Comparison of ENCODE assay signal across 9 cellular contexts in genomic region chr1:98054367-98054701, GRCh38.
DNase-seq lines count a peak whose midpoint lies in the region; ATAC-seq and TF ChIP-seq lines count a peak whose summit lies in the region.
"Had no signal": no experiment of that assay in that cellular context is flagged by ENCODE, and none has a peak within 500 bp of the region (broad histone marks: within the 10 kb centered on the region; RNA-seq: fewer than 3 reads in every experiment).

No MANE protein-coding gene starts in this region.

- no peak overlapping the region for H3K9ac ChIP-seq in fibroblast of lung (ENCODE audit: insufficient read depth, low read length)

- H3K4me1 ChIP-seq in RWPE2 (ENCODE audit: insufficient read depth, poor library complexity, severe bottlenecking): peaks cover 3% of the 10 kb centered on the region
- peaks cover 8% of the 10 kb centered on the region for H3K4me1 ChIP-seq in fibroblast of lung (ENCODE audit: control insufficient read depth, extremely low read depth, insufficient read depth, low read length)

- no peaks in the 10 kb centered on the region for H3K9me3 ChIP-seq in RWPE2 (ENCODE audit: severe bottlenecking)
- H3K9me3 ChIP-seq in fibroblast of lung (ENCODE audit: control insufficient read depth, insufficient read depth, low read depth, low read length): no peaks in the 10 kb centered on the region

- TF ChIP-seq CTCF in GM12875 (IDR thresholded peaks at IDR 0.05; ENCODE audit: borderline replicate concordance, insufficient read depth, low read depth, low read length): no peak
- TF ChIP-seq CTCF in RWPE2 (IDR thresholded peaks at IDR 0.05; ENCODE audit: poor library complexity, severe bottlenecking): peak; percentile 76
- no peak for TF ChIP-seq CTCF in fibroblast of lung (conservative IDR thresholded peaks at IDR 0.05 in 1 of 2, IDR thresholded peaks at IDR 0.05 in 1 of 2; ENCODE audit: low read depth in 1 of 2, low read length in 2 of 2)
- TF ChIP-seq CTCF in retinal pigment epithelial cell (conservative IDR thresholded peaks at IDR 0.05; ENCODE audit: low read depth, low read length): no peak

- H3K79me2 ChIP-seq in fibroblast of lung (ENCODE audit: control insufficient read depth, insufficient read depth, low read length): no peaks in the 10 kb centered on the region

- no peak for DNase-seq in RWPE2 (ENCODE audit: low spot score)
- no peak for DNase-seq in fibroblast of lung (ENCODE audit: low read depth in 2 of 2)
- no peak for DNase-seq in retinal pigment epithelial cell (ENCODE audit: low read depth)
- DNase-seq in NCI-H345 treated with DMSO at 0.1 percent for 48 hours (lab: John Stamatoyannopoulos, UW; ENCODE audit: unreplicated experiment): no peak
- DNase-seq in activated CD8-positive, alpha-beta memory T cell treated with anti-CD3 and anti-CD28 coated beads for 24 hours: no peak
- no peak for DNase-seq in COR-L47 (lab: John Stamatoyannopoulos, UW)
- DNase-seq: NCI-H1417 treated with DMSO at 0.1 percent for 48 hours had no signal

- no peak overlapping the region for H3K27ac ChIP-seq in RWPE2 (ENCODE audit: poor library complexity, severe bottlenecking)
- peak overlapping the region; percentile 86 for H3K27ac ChIP-seq in fibroblast of lung (ENCODE audit: insufficient read depth, low read length)

- H3K27me3 ChIP-seq in RWPE2 (ENCODE audit: insufficient read depth, poor library complexity, severe bottlenecking) (peaks cover 6% of the 10 kb centered on the region), fibroblast of lung (ENCODE audit: control insufficient read depth, insufficient read depth, low read length) (no peaks in the 10 kb centered on the region)

- ATAC-seq in RWPE2 (ENCODE audit: low read depth) (no peak), HG03469 (IDR thresholded peaks at IDR 0.05; ENCODE audit: unreplicated experiment) (no peak)

- no peaks in the 10 kb centered on the region for H4K20me1 ChIP-seq in fibroblast of lung (ENCODE audit: control insufficient read depth, extremely low read depth, insufficient read depth, low read length)

- peak overlapping the region; percentile 62 for H3K4me2 ChIP-seq in fibroblast of lung (ENCODE audit: extremely low read depth, insufficient read depth, low read length)

- no peaks in the 10 kb centered on the region for H3K36me3 ChIP-seq in RWPE2 (ENCODE audit: low read depth)
- H3K36me3 ChIP-seq in fibroblast of lung (ENCODE audit: control insufficient read depth, insufficient read depth, low read length): no peaks in the 10 kb centered on the region

- peak overlapping the region; percentile 69 for H2AFZ ChIP-seq in fibroblast of lung (ENCODE audit: low read length)

- H3K4me3 ChIP-seq in GM12875 (ENCODE audit: low read depth, low read length) (peak overlapping the region; percentile 2), RWPE2 (ENCODE audit: severe bottlenecking) (peak overlapping the region; percentile 41), fibroblast of lung (replicated peaks in 1 of 4; ENCODE audit: control extremely low read depth in 1 of 4, insufficient read depth in 1 of 4, low read depth in 3 of 4, low read length in 4 of 4) (peak overlapping the region; percentile 23 to 55 (median 36)), retinal pigment epithelial cell (ENCODE audit: low read length) (peak overlapping the region; percentile 48)
